Comparison of ENCODE assay signal across 23 cellular contexts in genomic region chr18:34838669-34839068, GRCh38.
DNase-seq lines count a peak whose midpoint lies in the region; ATAC-seq, FAIRE-seq and TF ChIP-seq lines count a peak whose summit lies in the region.
"Had no signal": no experiment of that assay in that cellular context is flagged by ENCODE, and none has a peak within 500 bp of the region (broad histone marks: within the 10 kb centered on the region; RNA-seq: fewer than 3 reads in every experiment).

No MANE protein-coding gene starts in this region.

- H3K27me3 ChIP-seq in skeletal muscle tissue (ENCODE audit: control insufficient read depth in 3 of 3, insufficient read depth in 3 of 3, low read length in 3 of 3) = no peaks in the 10 kb centered on the region
- H3K27me3 ChIP-seq: adrenal gland, cardiac muscle cell had no signal

- TF ChIP-seq CTCF in kidney (IDR thresholded peaks at IDR 0.05; ENCODE audit: borderline replicate concordance, extremely low read depth, insufficient read depth) (no peak), endothelial cell (IDR thresholded peaks at IDR 0.05; ENCODE audit: unreplicated experiment) (no peak)

- no peaks in the 10 kb centered on the region for H3K4me1 Mint-ChIP-seq in stimulated activated effector memory CD8-positive, alpha-beta T cell treated with anti-CD3 and anti-CD28 coated beads, Interleukin-12 subunit alpha, Interleukin-12 subunit beta, amount 100 ng/mL, for 72 hours
- peaks cover under 1% of the 10 kb centered on the region for H3K4me1 Mint-ChIP-seq in endothelial cell (ENCODE audit: unreplicated experiment)
- H3K4me1 Mint-ChIP-seq: B cell, memory B cell had no signal

- ATAC-seq in Right ventricle myocardium inferior = peak; percentile 73
- ATAC-seq in stimulated activated effector memory CD8-positive, alpha-beta T cell treated with anti-CD3 and anti-CD28 coated beads, Interleukin-12 subunit alpha, Interleukin-12 subunit beta, amount 100 ng/mL, for 72 hours = no peak

- DNase-seq in Right ventricle myocardium inferior (ENCODE audit: missing footprints) = no peak
- no peak for DNase-seq in cardiac septum (ENCODE audit: low spot score)
- DNase-seq in kidney = no peak
- DNase-seq in cerebellar nuclear complex (lab: John Stamatoyannopoulos, UW) = no peak
- no peak for DNase-seq in stimulated activated effector memory CD8-positive, alpha-beta T cell treated with anti-CD3 and anti-CD28 coated beads, Interleukin-12 subunit alpha, Interleukin-12 subunit beta, amount 100 ng/mL, for 72 hours (ENCODE audit: low spot score in 2 of 2)
- no peak for DNase-seq in endothelial cell (ENCODE audit: low spot score)
- DNase-seq in NCI-H1694 treated with DMSO at 0.1 percent for 48 hours (lab: John Stamatoyannopoulos, UW) = no peak
- DNase-seq: activated CD4-positive, alpha-beta T cell treated with anti-CD3 and anti-CD28 coated beads, Interleukin-2, amount 50 U/mL, for 4 hours; activated gamma-delta T cell; foreskin fibroblast; NCI-H1105 treated with DMSO at 0.1 percent for 48 hours; NCI-H526 treated with DMSO at 0.1 percent for 48 hours; occipital lobe; stimulated activated CD4-positive, alpha-beta T cell treated with anti-CD3 and anti-CD28 coated beads, Interleukin-15, amount 100 ng/mL, for 24 hours had no signal

- peaks cover 5 to 7% of the 10 kb centered on the region in 2 donors for H3K4me1 ChIP-seq in kidney (ENCODE audit: control insufficient read depth in 1 of 2, insufficient read depth in 1 of 2, low read depth in 1 of 2, low read length in 2 of 2)
- peaks cover 14 to 21% (median 18%) of the 10 kb centered on the region in 3 donors for H3K4me1 ChIP-seq in skeletal muscle tissue (ENCODE audit: control insufficient read depth in 3 of 3, insufficient read depth in 3 of 3, low read length in 3 of 3)
- H3K4me1 ChIP-seq: adrenal gland, HAP-1 had no signal

- H3K27ac ChIP-seq in kidney (ENCODE audit: low read depth in 2 of 2, low read length in 2 of 2) (peak overlapping the region; percentile 22 to 81), skeletal muscle tissue (ENCODE audit: low read depth, low read length) (peak overlapping the region; percentile 69)
- H3K27ac ChIP-seq: cardiac muscle cell had no signal

- no peak overlapping the region for H3K27ac Mint-ChIP-seq in stimulated activated effector memory CD8-positive, alpha-beta T cell treated with anti-CD3 and anti-CD28 coated beads, Interleukin-12 subunit alpha, Interleukin-12 subunit beta, amount 100 ng/mL, for 72 hours
- no peak overlapping the region for H3K27ac Mint-ChIP-seq in endothelial cell (ENCODE audit: unreplicated experiment)
- H3K27ac Mint-ChIP-seq: B cell; memory B cell; T-helper 2 cell treated with Interferon-gamma antibody and Interleukin-4, amounts not matched to agents 5 μg/mL and 100 μg/mL, for 36 hours had no signal

- H3K9ac ChIP-seq in kidney (ENCODE audit: low read length in 2 of 2) = no peak overlapping the region
- H3K9ac ChIP-seq in skeletal muscle tissue (ENCODE audit: low read depth in 1 of 3, low read length in 3 of 3) = peak overlapping the region in 2 of 3 donors; percentile 14 to 68

- no peak overlapping the region for H3K4me3 Mint-ChIP-seq in stimulated activated effector memory CD8-positive, alpha-beta T cell treated with anti-CD3 and anti-CD28 coated beads, Interleukin-12 subunit alpha, Interleukin-12 subunit beta, amount 100 ng/mL, for 72 hours
- no peak overlapping the region for H3K4me3 Mint-ChIP-seq in endothelial cell (ENCODE audit: unreplicated experiment)
- H3K4me3 Mint-ChIP-seq: B cell; memory B cell; T-helper 2 cell treated with Interferon-gamma antibody and Interleukin-4, amounts not matched to agents 5 μg/mL and 100 μg/mL, for 36 hours had no signal

- H3K4me3 ChIP-seq in kidney (ENCODE audit: low read length in 2 of 2) = no peak overlapping the region
- H3K4me3 ChIP-seq in skeletal muscle tissue (ENCODE audit: low read length in 3 of 3) = peak overlapping the region in 1 of 3 donors; percentile 17
- H3K4me3 ChIP-seq: adrenal gland, cardiac muscle cell, HAP-1 had no signal

- peaks cover 2% of the 10 kb centered on the region for H3K9me3 Mint-ChIP-seq in stimulated activated effector memory CD8-positive, alpha-beta T cell treated with anti-CD3 and anti-CD28 coated beads, Interleukin-12 subunit alpha, Interleukin-12 subunit beta, amount 100 ng/mL, for 72 hours
- no peaks in the 10 kb centered on the region for H3K9me3 Mint-ChIP-seq in endothelial cell (ENCODE audit: unreplicated experiment)
- H3K9me3 Mint-ChIP-seq: memory B cell; T-helper 2 cell treated with Interferon-gamma antibody and Interleukin-4, amounts not matched to agents 5 μg/mL and 100 μg/mL, for 36 hours had no signal

- H3K9me3 ChIP-seq in kidney (ENCODE audit: control insufficient read depth in 1 of 2, low read length in 2 of 2) = no peaks in the 10 kb centered on the region
- no peaks in the 10 kb centered on the region for H3K9me3 ChIP-seq in skeletal muscle tissue (ENCODE audit: control insufficient read depth in 3 of 3, low read length in 3 of 3)
- H3K9me3 ChIP-seq: adrenal gland, HAP-1 had no signal

- H3K36me3 ChIP-seq in kidney (ENCODE audit: control insufficient read depth in 1 of 2, insufficient read depth in 2 of 2, low read length in 2 of 2) = no peaks in the 10 kb centered on the region
- H3K36me3 ChIP-seq in skeletal muscle tissue (ENCODE audit: control insufficient read depth in 3 of 3, insufficient read depth in 3 of 3, low read length in 3 of 3) = no peaks in the 10 kb centered on the region
- H3K36me3 ChIP-seq: adrenal gland, cardiac muscle cell, HAP-1 had no signal

- no peaks in the 10 kb centered on the region for H3K27me3 Mint-ChIP-seq in endothelial cell (ENCODE audit: unreplicated experiment)

- FAIRE-seq in kidney (lab: Jason Lieb, UNC) = no peak
- FAIRE-seq: A204.1, islet of Langerhans had no signal

- intact Hi-C loops in Right ventricle myocardium inferior (cut with DNase I) (no loop called here), cardiac septum (cut with DNase I) (no loop called here), kidney (cut with DNase I) (no loop called here)

- H3K36me3 Mint-ChIP-seq in stimulated activated effector memory CD8-positive, alpha-beta T cell treated with anti-CD3 and anti-CD28 coated beads, Interleukin-12 subunit alpha, Interleukin-12 subunit beta, amount 100 ng/mL, for 72 hours = no peaks in the 10 kb centered on the region
- peaks cover 2% of the 10 kb centered on the region for H3K36me3 Mint-ChIP-seq in endothelial cell (ENCODE audit: low read depth, unreplicated experiment)
- H3K36me3 Mint-ChIP-seq: memory B cell had no signal

Comparison
In these comparisons a context has a peak if more than half of its experiments do, and no peak if none do; other contexts are left out.
1. H3K9ac ChIP-seq: peak in skeletal muscle tissue (2 of 3); none in kidney (0 of 2).